21 cellular contexts compared by ENCODE assay signal in the genomic region with DNA sequence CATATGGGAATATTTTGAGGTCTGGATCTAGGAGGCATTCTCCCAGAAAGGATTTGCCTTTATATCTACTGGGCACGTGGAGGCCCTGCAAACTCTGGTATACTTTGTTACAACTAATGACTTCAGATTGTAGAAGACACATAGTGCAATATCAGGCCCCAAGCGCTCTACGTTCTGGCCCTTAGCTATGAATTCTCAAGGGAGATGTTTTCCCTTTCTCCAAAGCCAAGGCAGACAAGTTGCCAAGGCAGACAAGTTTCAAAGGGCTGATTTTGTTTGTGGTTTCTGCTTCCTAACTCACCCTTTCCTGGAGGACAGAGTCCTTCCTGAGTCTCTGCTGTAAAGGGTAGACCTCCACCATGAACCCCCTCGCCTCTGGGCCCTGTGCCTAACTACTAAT.
"Had no signal": no experiment of that assay in that cellular context is flagged by ENCODE, and none has a peak within 500 bp of the region (broad histone marks: within the 10 kb centered on the region; RNA-seq: fewer than 3 reads in every experiment).

No MANE protein-coding gene starts in this region.

- H3K36me3 ChIP-seq: colonic mucosa, left lung, pancreas had no signal

- H3K4me1 ChIP-seq: body of pancreas, colonic mucosa, pancreas had no signal

- H3K27ac Mint-ChIP-seq: activated CD4-positive, alpha-beta memory T cell treated with anti-CD3 and anti-CD28 coated beads, Interleukin-2, amount 10 ng/mL, durations not matched to agents 7 days and 5 days; activated CD8-positive, alpha-beta memory T cell treated with anti-CD3 and anti-CD28 coated beads, Interleukin-2, amount 10 ng/mL, durations not matched to agents 7 days and 5 days; activated naive CD8-positive, alpha-beta T cell treated with anti-CD3 and anti-CD28 coated beads, Interleukin-2, amount 10 ng/mL, durations not matched to agents 7 days and 5 days; activated T-helper 17 cell treated with anti-CD3 and anti-CD28 coated beads, Interleukin-2, amount 50 U/mL, for 72 hours; naive thymus-derived CD4-positive, alpha-beta T cell; stimulated activated naive B cell treated with anti-CD40 and anti-IgM and Interleukin-4, amounts not matched to agents 10 μg/mL and 1 μg/mL and 100 μg/mL, for 72 hours; T-cell; type B pancreatic cell had no signal

- H3K27me3 Mint-ChIP-seq: activated CD4-positive, alpha-beta memory T cell treated with anti-CD3 and anti-CD28 coated beads, Interleukin-2, amount 10 ng/mL, durations not matched to agents 7 days and 5 days; activated CD8-positive, alpha-beta memory T cell treated with anti-CD3 and anti-CD28 coated beads, Interleukin-2, amount 10 ng/mL, durations not matched to agents 7 days and 5 days; activated naive CD8-positive, alpha-beta T cell treated with anti-CD3 and anti-CD28 coated beads, Interleukin-2, amount 10 ng/mL, durations not matched to agents 7 days and 5 days; activated T-helper 17 cell treated with anti-CD3 and anti-CD28 coated beads, Interleukin-2, amount 50 U/mL, for 72 hours; naive thymus-derived CD4-positive, alpha-beta T cell; stimulated activated naive B cell treated with anti-CD40 and anti-IgM and Interleukin-4, amounts not matched to agents 10 μg/mL and 1 μg/mL and 100 μg/mL, for 72 hours; T-cell; type B pancreatic cell had no signal

- ATAC-seq: activated CD8-positive, alpha-beta memory T cell treated with anti-CD3 and anti-CD28 coated beads, Interleukin-2, amount 10 ng/mL, durations not matched to agents 7 days and 5 days; activated T-helper 17 cell treated with anti-CD3 and anti-CD28 coated beads, Interleukin-2, amount 50 U/mL, for 72 hours; body of pancreas; left lung; naive thymus-derived CD4-positive, alpha-beta T cell; stimulated activated naive B cell treated with anti-CD40 and anti-IgM and Interleukin-4, amounts not matched to agents 10 μg/mL and 1 μg/mL and 100 μg/mL, for 72 hours; T-cell had no signal

- H3K9me3 ChIP-seq: body of pancreas, colonic mucosa, left lung, pancreas had no signal

- DNase-seq: activated CD4-positive, alpha-beta memory T cell treated with anti-CD3 and anti-CD28 coated beads, Interleukin-2, amount 10 ng/mL, durations not matched to agents 7 days and 5 days; activated CD4-positive, alpha-beta T cell treated with anti-CD3 and anti-CD28 coated beads for 48 hours; activated CD4-positive, CD25-positive, alpha-beta regulatory T cell; activated CD8-positive, alpha-beta memory T cell treated with anti-CD3 and anti-CD28 coated beads, Interleukin-2, amount 10 ng/mL, durations not matched to agents 7 days and 5 days; activated naive CD4-positive, alpha-beta T cell; activated naive CD8-positive, alpha-beta T cell treated with anti-CD3 and anti-CD28 coated beads, Interleukin-2, amount 10 ng/mL, durations not matched to agents 7 days and 5 days; amygdala; body of pancreas; central memory CD4-positive, alpha-beta T cell; colonic mucosa; erythroblast; foreskin melanocyte; head of caudate nucleus; left lung; mesenchymal stem cell; naive thymus-derived CD4-positive, alpha-beta T cell; pancreas; stimulated activated naive B cell treated with anti-CD40 and anti-IgM and Interleukin-4, amounts not matched to agents 10 μg/mL and 1 μg/mL and 100 μg/mL, for 72 hours; T-cell had no signal

- H3K9me3 Mint-ChIP-seq: activated CD4-positive, alpha-beta memory T cell treated with anti-CD3 and anti-CD28 coated beads, Interleukin-2, amount 10 ng/mL, durations not matched to agents 7 days and 5 days; activated naive CD8-positive, alpha-beta T cell treated with anti-CD3 and anti-CD28 coated beads, Interleukin-2, amount 10 ng/mL, durations not matched to agents 7 days and 5 days; activated T-helper 17 cell treated with anti-CD3 and anti-CD28 coated beads, Interleukin-2, amount 50 U/mL, for 72 hours; type B pancreatic cell had no signal

- H3K36me3 Mint-ChIP-seq: activated CD8-positive, alpha-beta memory T cell treated with anti-CD3 and anti-CD28 coated beads, Interleukin-2, amount 10 ng/mL, durations not matched to agents 7 days and 5 days; activated naive CD8-positive, alpha-beta T cell treated with anti-CD3 and anti-CD28 coated beads, Interleukin-2, amount 10 ng/mL, durations not matched to agents 7 days and 5 days; naive thymus-derived CD4-positive, alpha-beta T cell; stimulated activated naive B cell treated with anti-CD40 and anti-IgM and Interleukin-4, amounts not matched to agents 10 μg/mL and 1 μg/mL and 100 μg/mL, for 72 hours; T-cell; type B pancreatic cell had no signal

- H3K4me1 Mint-ChIP-seq: activated CD4-positive, alpha-beta memory T cell treated with anti-CD3 and anti-CD28 coated beads, Interleukin-2, amount 10 ng/mL, durations not matched to agents 7 days and 5 days; activated CD8-positive, alpha-beta memory T cell treated with anti-CD3 and anti-CD28 coated beads, Interleukin-2, amount 10 ng/mL, durations not matched to agents 7 days and 5 days; activated naive CD8-positive, alpha-beta T cell treated with anti-CD3 and anti-CD28 coated beads, Interleukin-2, amount 10 ng/mL, durations not matched to agents 7 days and 5 days; activated T-helper 17 cell treated with anti-CD3 and anti-CD28 coated beads, Interleukin-2, amount 50 U/mL, for 72 hours; naive thymus-derived CD4-positive, alpha-beta T cell; stimulated activated naive B cell treated with anti-CD40 and anti-IgM and Interleukin-4, amounts not matched to agents 10 μg/mL and 1 μg/mL and 100 μg/mL, for 72 hours; T-cell had no signal

- H3K27me3 ChIP-seq: body of pancreas, colonic mucosa, left lung, pancreas had no signal

- H3K4me3 Mint-ChIP-seq: activated CD4-positive, alpha-beta memory T cell treated with anti-CD3 and anti-CD28 coated beads, Interleukin-2, amount 10 ng/mL, durations not matched to agents 7 days and 5 days; activated CD8-positive, alpha-beta memory T cell treated with anti-CD3 and anti-CD28 coated beads, Interleukin-2, amount 10 ng/mL, durations not matched to agents 7 days and 5 days; activated naive CD8-positive, alpha-beta T cell treated with anti-CD3 and anti-CD28 coated beads, Interleukin-2, amount 10 ng/mL, durations not matched to agents 7 days and 5 days; activated T-helper 17 cell treated with anti-CD3 and anti-CD28 coated beads, Interleukin-2, amount 50 U/mL, for 72 hours; naive thymus-derived CD4-positive, alpha-beta T cell; stimulated activated naive B cell treated with anti-CD40 and anti-IgM and Interleukin-4, amounts not matched to agents 10 μg/mL and 1 μg/mL and 100 μg/mL, for 72 hours; T-cell; type B pancreatic cell had no signal

- H3K4me3 ChIP-seq: body of pancreas, colonic mucosa, left lung, pancreas had no signal

- H3K27ac ChIP-seq: body of pancreas, colonic mucosa, left lung, pancreas had no signal
